In genomic region chr1:220221269-220221668, GRCh38 we compare ENCODE assay signal across 19 cellular contexts. TPM values are rescaled to one million over a fixed set of nuclear protein-coding genes. Genes with fewer than 3 reads are reported as not detected.
DNase-seq lines count a peak whose midpoint lies in the region; ATAC-seq, FAIRE-seq and TF ChIP-seq lines count a peak whose summit lies in the region.
"Had no signal": no experiment of that assay in that cellular context is flagged by ENCODE, and none has a peak within 500 bp of the region (broad histone marks: within the 10 kb centered on the region; RNA-seq: fewer than 3 reads in every experiment).

No MANE protein-coding gene starts in this region.

- no peak for DNase-seq in GM12892 (ENCODE audit: insufficient read length)
- DNase-seq in NCI-H1436 treated with DMSO at 0.1 percent for 48 hours (lab: John Stamatoyannopoulos, UW) = peak; percentile 90
- DNase-seq in NCI-H510A (lab: John Stamatoyannopoulos, UW) = no peak
- no peak for DNase-seq in NOMO-1 treated with dmso at 0.1 percent for 144 hours (lab: John Stamatoyannopoulos, UW; ENCODE audit: unreplicated experiment)
- DNase-seq in transverse colon = no peak
- DNase-seq: CD8-positive, alpha-beta memory T cell; DND-41; GF-D8; IMR-90; NCI-H1694; NCI-H2171 treated with DMSO at 0.1 percent for 48 hours; NCI-H510A treated with DMSO at 0.1 percent for 48 hours; NK-92 treated with Interleukin-12 subunit alpha and Interleukin-12 subunit beta, amount 100 ng/mL, for 24 hours; T-helper 1 cell had no signal

- TF ChIP-seq POLR2A in GM12892 (IDR thresholded peaks at IDR 0.05; ENCODE audit: low read depth, low read length) (no peak), transverse colon (IDR thresholded peaks at IDR 0.05) (no peak)

- no peak overlapping the region for H3K27ac ChIP-seq in transverse colon
- H3K27ac ChIP-seq: BLaER1, SK-N-MC had no signal

- peak; percentile 46 for FAIRE-seq in GM12892 (lab: Jason Lieb, UNC)
- peak; percentile 48 for FAIRE-seq in TTC549 (lab: Jason Lieb, UNC)

- peaks cover 0 to 20% (median 0%) of the 10 kb centered on the region in 4 donors for H3K4me1 ChIP-seq in transverse colon
- H3K4me1 ChIP-seq: BLaER1 had no signal

- H3K36me3 ChIP-seq in transverse colon = no peaks in the 10 kb centered on the region
- H3K36me3 ChIP-seq: HAP-1 had no signal

- TF ChIP-seq EP300 in transverse colon (IDR thresholded peaks at IDR 0.05; ENCODE audit: low read depth) = no peak

- no peaks in the 10 kb centered on the region for H3K27me3 ChIP-seq in transverse colon
- H3K27me3 ChIP-seq: BLaER1 had no signal

- no peak for TF ChIP-seq CTCF in transverse colon (IDR thresholded peaks at IDR 0.05)

- ATAC-seq in HG02981 (IDR thresholded peaks at IDR 0.05; ENCODE audit: unreplicated experiment) = no peak

- no peaks in the 10 kb centered on the region for H3K9me3 ChIP-seq in transverse colon
- H3K9me3 ChIP-seq: BLaER1, HAP-1 had no signal

- H3K4me3 ChIP-seq in transverse colon = no peak overlapping the region
- H3K4me3 ChIP-seq: BLaER1, HAP-1, SK-N-MC had no signal

- WGBS in transverse colon (ENCODE audit: low coverage in 1 of 2), 2 donors = 67 to 77% methylated on average over 1 of the region's 1 CpG

- intact Hi-C loops in transverse colon (cut with DNase I; ENCODE audit: low total_unique reads) = no loop called here

- in situ Hi-C loops in transverse colon (cut with MboI; ENCODE audit: low pct_ligation_motif_present in 1 of 4, low pct_unique_long_range_greater_than_20kb in 1 of 4, low sequenced_read_pairs in 3 of 4) = no loop called here

RNA-seq across cellular contexts. Expression of gene RAB3GAP2, which starts 51.0 kb away (rescaled TPM):
- polyA plus RNA-seq in GM12892 (2012; ENCODE audit: missing spikeins) = 34.9 TPM
- 10 to 100 TPM; 17.6 to 28.1 (median 23.9) TPM for total RNA-seq in transverse colon
